Comparison of ENCODE assay signal across 1 cellular context in the genomic region with DNA sequence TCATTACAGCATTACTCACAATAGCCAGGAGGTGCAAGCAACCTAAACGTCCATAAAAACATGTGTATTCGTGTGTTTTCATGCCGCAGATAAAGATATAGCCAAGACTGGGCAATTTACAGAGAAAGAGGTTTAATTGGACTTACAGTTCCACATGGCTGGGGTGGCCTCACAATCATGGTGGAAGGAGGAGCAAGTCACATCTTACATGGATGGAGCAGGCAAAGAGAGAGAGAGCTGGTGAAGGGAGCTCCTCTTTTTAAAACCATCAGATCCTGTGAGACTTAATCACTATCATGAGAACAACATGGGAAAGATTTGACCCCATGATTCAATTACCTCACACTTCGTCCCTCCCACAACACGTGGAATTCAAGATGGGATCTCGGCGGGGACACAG.
TF ChIP-seq lines count a peak whose summit lies in the region.

No MANE protein-coding gene starts in this region.

TF ChIP-seq in GM23338, 12 proteins besides CTCF, POLR2A, EP300 and RAD21 (continued from another document):
- TF ChIP-seq, protein P1, sequence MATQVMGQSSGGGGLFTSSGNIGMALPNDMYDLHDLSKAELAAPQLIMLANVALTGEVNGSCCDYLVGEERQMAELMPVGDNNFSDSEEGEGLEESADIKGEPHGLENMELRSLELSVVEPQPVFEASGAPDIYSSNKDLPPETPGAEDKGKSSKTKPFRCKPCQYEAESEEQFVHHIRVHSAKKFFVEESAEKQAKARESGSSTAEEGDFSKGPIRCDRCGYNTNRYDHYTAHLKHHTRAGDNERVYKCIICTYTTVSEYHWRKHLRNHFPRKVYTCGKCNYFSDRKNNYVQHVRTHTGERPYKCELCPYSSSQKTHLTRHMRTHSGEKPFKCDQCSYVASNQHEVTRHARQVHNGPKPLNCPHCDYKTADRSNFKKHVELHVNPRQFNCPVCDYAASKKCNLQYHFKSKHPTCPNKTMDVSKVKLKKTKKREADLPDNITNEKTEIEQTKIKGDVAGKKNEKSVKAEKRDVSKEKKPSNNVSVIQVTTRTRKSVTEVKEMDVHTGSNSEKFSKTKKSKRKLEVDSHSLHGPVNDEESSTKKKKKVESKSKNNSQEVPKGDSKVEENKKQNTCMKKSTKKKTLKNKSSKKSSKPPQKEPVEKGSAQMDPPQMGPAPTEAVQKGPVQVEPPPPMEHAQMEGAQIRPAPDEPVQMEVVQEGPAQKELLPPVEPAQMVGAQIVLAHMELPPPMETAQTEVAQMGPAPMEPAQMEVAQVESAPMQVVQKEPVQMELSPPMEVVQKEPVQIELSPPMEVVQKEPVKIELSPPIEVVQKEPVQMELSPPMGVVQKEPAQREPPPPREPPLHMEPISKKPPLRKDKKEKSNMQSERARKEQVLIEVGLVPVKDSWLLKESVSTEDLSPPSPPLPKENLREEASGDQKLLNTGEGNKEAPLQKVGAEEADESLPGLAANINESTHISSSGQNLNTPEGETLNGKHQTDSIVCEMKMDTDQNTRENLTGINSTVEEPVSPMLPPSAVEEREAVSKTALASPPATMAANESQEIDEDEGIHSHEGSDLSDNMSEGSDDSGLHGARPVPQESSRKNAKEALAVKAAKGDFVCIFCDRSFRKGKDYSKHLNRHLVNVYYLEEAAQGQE (IDR thresholded peaks at IDR 0.05; ENCODE audit: unreplicated experiment), result no peak
- TF ChIP-seq EZH2 (IDR thresholded peaks at IDR 0.05; ENCODE audit: low read depth, unreplicated experiment) (no peak), EZH2phosphoT487 (IDR thresholded peaks at IDR 0.05; ENCODE audit: unreplicated experiment) (no peak), POLR2AphosphoS5 (IDR thresholded peaks at IDR 0.05; ENCODE audit: low read depth) (no peak), STAT1 (IDR thresholded peaks at IDR 0.05; ENCODE audit: unreplicated experiment) (no peak), ZNF331 (CRISPR knock-in tag; IDR thresholded peaks at IDR 0.05; ENCODE audit: low read depth) (no peak), ZNF114 (CRISPR knock-in tag; IDR thresholded peaks at IDR 0.05) (no peak)
- TF ChIP-seq, protein P2, sequence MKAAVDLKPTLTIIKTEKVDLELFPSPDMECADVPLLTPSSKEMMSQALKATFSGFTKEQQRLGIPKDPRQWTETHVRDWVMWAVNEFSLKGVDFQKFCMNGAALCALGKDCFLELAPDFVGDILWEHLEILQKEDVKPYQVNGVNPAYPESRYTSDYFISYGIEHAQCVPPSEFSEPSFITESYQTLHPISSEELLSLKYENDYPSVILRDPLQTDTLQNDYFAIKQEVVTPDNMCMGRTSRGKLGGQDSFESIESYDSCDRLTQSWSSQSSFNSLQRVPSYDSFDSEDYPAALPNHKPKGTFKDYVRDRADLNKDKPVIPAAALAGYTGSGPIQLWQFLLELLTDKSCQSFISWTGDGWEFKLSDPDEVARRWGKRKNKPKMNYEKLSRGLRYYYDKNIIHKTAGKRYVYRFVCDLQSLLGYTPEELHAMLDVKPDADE (IDR thresholded peaks at IDR 0.05), result no peak
- TF ChIP-seq, protein P3, sequence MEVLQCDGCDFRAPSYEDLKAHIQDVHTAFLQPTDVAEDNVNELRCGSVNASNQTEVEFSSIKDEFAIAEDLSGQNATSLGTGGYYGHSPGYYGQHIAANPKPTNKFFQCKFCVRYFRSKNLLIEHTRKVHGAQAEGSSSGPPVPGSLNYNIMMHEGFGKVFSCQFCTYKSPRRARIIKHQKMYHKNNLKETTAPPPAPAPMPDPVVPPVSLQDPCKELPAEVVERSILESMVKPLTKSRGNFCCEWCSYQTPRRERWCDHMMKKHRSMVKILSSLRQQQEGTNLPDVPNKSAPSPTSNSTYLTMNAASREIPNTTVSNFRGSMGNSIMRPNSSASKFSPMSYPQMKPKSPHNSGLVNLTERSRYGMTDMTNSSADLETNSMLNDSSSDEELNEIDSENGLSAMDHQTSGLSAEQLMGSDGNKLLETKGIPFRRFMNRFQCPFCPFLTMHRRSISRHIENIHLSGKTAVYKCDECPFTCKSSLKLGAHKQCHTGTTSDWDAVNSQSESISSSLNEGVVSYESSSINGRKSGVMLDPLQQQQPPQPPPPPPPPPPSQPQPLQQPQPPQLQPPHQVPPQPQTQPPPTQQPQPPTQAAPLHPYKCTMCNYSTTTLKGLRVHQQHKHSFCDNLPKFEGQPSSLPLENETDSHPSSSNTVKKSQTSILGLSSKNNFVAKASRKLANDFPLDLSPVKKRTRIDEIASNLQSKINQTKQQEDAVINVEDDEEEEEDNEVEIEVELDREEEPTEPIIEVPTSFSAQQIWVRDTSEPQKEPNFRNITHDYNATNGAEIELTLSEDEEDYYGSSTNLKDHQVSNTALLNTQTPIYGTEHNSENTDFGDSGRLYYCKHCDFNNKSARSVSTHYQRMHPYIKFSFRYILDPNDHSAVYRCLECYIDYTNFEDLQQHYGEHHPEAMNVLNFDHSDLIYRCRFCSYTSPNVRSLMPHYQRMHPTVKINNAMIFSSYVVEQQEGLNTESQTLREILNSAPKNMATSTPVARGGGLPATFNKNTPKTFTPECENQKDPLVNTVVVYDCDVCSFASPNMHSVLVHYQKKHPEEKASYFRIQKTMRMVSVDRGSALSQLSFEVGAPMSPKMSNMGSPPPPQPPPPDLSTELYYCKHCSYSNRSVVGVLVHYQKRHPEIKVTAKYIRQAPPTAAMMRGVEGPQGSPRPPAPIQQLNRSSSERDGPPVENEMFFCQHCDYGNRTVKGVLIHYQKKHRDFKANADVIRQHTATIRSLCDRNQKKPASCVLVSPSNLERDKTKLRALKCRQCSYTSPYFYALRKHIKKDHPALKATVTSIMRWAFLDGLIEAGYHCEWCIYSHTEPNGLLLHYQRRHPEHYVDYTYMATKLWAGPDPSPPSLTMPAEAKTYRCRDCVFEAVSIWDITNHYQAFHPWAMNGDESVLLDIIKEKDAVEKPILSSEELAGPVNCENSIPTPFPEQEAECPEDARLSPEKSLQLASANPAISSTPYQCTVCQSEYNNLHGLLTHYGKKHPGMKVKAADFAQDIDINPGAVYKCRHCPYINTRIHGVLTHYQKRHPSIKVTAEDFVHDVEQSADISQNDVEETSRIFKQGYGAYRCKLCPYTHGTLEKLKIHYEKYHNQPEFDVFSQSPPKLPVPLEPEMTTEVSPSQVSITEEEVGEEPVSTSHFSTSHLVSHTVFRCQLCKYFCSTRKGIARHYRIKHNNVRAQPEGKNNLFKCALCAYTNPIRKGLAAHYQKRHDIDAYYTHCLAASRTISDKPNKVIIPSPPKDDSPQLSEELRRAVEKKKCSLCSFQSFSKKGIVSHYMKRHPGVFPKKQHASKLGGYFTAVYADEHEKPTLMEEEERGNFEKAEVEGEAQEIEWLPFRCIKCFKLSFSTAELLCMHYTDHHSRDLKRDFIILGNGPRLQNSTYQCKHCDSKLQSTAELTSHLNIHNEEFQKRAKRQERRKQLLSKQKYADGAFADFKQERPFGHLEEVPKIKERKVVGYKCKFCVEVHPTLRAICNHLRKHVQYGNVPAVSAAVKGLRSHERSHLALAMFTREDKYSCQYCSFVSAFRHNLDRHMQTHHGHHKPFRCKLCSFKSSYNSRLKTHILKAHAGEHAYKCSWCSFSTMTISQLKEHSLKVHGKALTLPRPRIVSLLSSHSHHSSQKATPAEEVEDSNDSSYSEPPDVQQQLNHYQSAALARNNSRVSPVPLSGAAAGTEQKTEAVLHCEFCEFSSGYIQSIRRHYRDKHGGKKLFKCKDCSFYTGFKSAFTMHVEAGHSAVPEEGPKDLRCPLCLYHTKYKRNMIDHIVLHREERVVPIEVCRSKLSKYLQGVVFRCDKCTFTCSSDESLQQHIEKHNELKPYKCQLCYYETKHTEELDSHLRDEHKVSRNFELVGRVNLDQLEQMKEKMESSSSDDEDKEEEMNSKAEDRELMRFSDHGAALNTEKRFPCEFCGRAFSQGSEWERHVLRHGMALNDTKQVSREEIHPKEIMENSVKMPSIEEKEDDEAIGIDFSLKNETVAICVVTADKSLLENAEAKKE (CRISPR knock-in tag; IDR thresholded peaks at IDR 0.05), result no peak
